ENCODE assay signal across 1 cellular context in genomic region chr5:54220230-54221040, GRCh38.
TF ChIP-seq lines count a peak whose summit lies in the region.

No MANE protein-coding gene starts in this region.

TF ChIP-seq in IMR-90, 13 proteins besides CTCF, POLR2A, EP300 and RAD21 (continued from another document):
- no peak for TF ChIP-seq CEBPB (IDR thresholded peaks at IDR 0.05; ENCODE audit: low read depth, low read length)
- TF ChIP-seq FOS (IDR thresholded peaks at IDR 0.05; ENCODE audit: low read depth, low read length) = no peak
- TF ChIP-seq MAZ (IDR thresholded peaks at IDR 0.05; ENCODE audit: borderline replicate concordance, low read depth, low read length) = no peak
- TF ChIP-seq ELK1 (IDR thresholded peaks at IDR 0.05; ENCODE audit: borderline replicate concordance, low read depth, low read length) = no peak
TF ChIP-seq in IMR-90: peak in this region for 0.
